ENCODE assay signal across 1 cellular context in the genomic region with DNA sequence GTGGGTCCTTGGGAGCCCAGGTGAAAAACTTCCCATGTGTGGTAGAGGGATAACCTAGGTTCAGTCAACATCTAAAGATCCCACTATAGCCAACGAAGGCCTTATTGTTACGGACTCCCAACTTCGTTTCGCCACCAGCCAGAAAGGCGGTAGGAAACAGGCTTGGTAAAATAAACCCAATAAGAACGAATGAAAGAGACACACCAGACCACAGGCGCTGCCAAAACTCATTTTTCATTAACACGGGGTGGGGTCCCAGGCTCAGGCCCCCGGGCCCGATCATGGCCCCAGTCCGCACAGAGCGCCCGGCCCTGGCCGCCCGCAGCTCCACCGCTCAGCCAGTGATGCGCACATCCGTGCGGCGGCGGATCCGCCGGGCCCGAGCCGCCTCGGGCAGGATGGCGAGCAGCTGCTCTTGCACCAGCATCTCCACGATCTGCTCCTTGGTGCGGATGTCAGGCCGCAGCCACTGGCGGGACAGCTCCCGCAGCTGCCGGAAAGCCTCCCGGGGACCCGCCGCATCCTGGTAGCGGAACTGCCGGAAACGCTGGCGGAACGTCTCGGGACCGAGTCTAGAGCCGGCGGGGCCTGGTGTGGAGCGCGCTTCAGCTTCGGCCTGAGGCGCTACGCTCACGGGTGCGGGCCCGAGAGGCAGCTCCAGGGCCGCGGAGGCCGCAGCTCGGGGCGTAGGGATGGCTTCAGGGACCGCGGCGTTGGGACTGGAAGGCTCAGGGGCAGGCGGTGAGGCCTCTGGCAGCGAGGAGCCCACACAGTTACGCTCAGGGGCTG.
TF ChIP-seq lines count a peak whose summit lies in the region.

No MANE protein-coding gene starts in this region.

TF ChIP-seq in HepG2, 621 proteins besides CTCF, POLR2A, EP300 and RAD21 (continued from another document and continues in another):
- TF ChIP-seq ZXDC (CRISPR knock-in tag; IDR thresholded peaks at IDR 0.05) (no peak), FOSL2 (CRISPR knock-in tag; IDR thresholded peaks at IDR 0.05) (no peak), ZNF772 (CRISPR knock-in tag; IDR thresholded peaks at IDR 0.05) (no peak), MEIS2 (CRISPR knock-in tag; IDR thresholded peaks at IDR 0.05) (peak; percentile 46), MYPOP (CRISPR knock-in tag; IDR thresholded peaks at IDR 0.05) (no peak), ZFP36L2 (CRISPR knock-in tag; IDR thresholded peaks at IDR 0.05) (no peak), TCF7L2 (IDR thresholded peaks at IDR 0.05; ENCODE audit: low read depth, low read length) (no peak), ZNF101 (CRISPR knock-in tag; IDR thresholded peaks at IDR 0.05; ENCODE audit: borderline replicate concordance, low read depth) (0 out of 2 replicates have a peak, but pooled peaks have one; percentile 89), SALL1 (CRISPR knock-in tag; IDR thresholded peaks at IDR 0.05) (no peak), BRCA1 (CRISPR knock-in tag; IDR thresholded peaks at IDR 0.05) (no peak; the same call in 1 of the 2 replicates), HOXA5 (CRISPR knock-in tag; IDR thresholded peaks at IDR 0.05) (peak; percentile 26; the same call in 1 of the 2 replicates), ZNF225 (CRISPR knock-in tag; IDR thresholded peaks at IDR 0.05) (peak; percentile 93), ZBTB4 (CRISPR knock-in tag; IDR thresholded peaks at IDR 0.05; ENCODE audit: borderline replicate concordance) (no peak; the same call in 1 of the 2 replicates), KMT2A (CRISPR knock-in tag; IDR thresholded peaks at IDR 0.05) (no peak), ETS1 (CRISPR knock-in tag; IDR thresholded peaks at IDR 0.05) (no peak), ZFAT (CRISPR knock-in tag; conservative IDR thresholded peaks at IDR 0.05) (peak; percentile 60; the same call in 1 of the 2 replicates), SMAD3 (CRISPR knock-in tag; IDR thresholded peaks at IDR 0.05) (no peak), TIGD3 (CRISPR knock-in tag; IDR thresholded peaks at IDR 0.05; ENCODE audit: borderline replicate concordance) (no peak), ZBTB8A (CRISPR knock-in tag; IDR thresholded peaks at IDR 0.05; ENCODE audit: borderline replicate concordance, low read depth) (0 out of 2 replicates have a peak, but pooled peaks have one; percentile 61), ZBTB40 (IDR thresholded peaks at IDR 0.05) (no peak), ZBTB40 (CRISPR knock-in tag; IDR thresholded peaks at IDR 0.05) (no peak), KLF13 (CRISPR knock-in tag; IDR thresholded peaks at IDR 0.05) (no peak), ZNF816 (CRISPR knock-in tag; IDR thresholded peaks at IDR 0.05; ENCODE audit: borderline replicate concordance) (no peak)
- TF ChIP-seq, protein P1, sequence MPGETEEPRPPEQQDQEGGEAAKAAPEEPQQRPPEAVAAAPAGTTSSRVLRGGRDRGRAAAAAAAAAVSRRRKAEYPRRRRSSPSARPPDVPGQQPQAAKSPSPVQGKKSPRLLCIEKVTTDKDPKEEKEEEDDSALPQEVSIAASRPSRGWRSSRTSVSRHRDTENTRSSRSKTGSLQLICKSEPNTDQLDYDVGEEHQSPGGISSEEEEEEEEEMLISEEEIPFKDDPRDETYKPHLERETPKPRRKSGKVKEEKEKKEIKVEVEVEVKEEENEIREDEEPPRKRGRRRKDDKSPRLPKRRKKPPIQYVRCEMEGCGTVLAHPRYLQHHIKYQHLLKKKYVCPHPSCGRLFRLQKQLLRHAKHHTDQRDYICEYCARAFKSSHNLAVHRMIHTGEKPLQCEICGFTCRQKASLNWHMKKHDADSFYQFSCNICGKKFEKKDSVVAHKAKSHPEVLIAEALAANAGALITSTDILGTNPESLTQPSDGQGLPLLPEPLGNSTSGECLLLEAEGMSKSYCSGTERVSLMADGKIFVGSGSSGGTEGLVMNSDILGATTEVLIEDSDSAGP (CRISPR knock-in tag; IDR thresholded peaks at IDR 0.05; ENCODE audit: borderline replicate concordance), result no peak
- TF ChIP-seq, protein P2, sequence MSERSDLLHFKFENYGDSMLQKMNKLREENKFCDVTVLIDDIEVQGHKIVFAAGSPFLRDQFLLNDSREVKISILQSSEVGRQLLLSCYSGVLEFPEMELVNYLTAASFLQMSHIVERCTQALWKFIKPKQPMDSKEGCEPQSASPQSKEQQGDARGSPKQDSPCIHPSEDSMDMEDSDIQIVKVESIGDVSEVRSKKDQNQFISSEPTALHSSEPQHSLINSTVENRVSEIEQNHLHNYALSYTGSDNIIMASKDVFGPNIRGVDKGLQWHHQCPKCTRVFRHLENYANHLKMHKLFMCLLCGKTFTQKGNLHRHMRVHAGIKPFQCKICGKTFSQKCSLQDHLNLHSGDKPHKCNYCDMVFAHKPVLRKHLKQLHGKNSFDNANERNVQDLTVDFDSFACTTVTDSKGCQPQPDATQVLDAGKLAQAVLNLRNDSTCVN (CRISPR knock-in tag; IDR thresholded peaks at IDR 0.05; ENCODE audit: borderline replicate concordance), result no peak
- TF ChIP-seq, protein P3, sequence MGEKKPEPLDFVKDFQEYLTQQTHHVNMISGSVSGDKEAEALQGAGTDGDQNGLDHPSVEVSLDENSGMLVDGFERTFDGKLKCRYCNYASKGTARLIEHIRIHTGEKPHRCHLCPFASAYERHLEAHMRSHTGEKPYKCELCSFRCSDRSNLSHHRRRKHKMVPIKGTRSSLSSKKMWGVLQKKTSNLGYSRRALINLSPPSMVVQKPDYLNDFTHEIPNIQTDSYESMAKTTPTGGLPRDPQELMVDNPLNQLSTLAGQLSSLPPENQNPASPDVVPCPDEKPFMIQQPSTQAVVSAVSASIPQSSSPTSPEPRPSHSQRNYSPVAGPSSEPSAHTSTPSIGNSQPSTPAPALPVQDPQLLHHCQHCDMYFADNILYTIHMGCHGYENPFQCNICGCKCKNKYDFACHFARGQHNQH (CRISPR knock-in tag; IDR thresholded peaks at IDR 0.05), result no peak
